In genomic region chr6:101761124-101761601, GRCh38 we compare ENCODE assay signal across 14 cellular contexts.
DNase-seq lines count a peak whose midpoint lies in the region; ATAC-seq, FAIRE-seq and TF ChIP-seq lines count a peak whose summit lies in the region.
"Had no signal": no experiment of that assay in that cellular context is flagged by ENCODE, and none has a peak within 500 bp of the region (broad histone marks: within the 10 kb centered on the region; RNA-seq: fewer than 3 reads in every experiment).

No MANE protein-coding gene starts in this region.

- H3K4me1 Mint-ChIP-seq in astrocyte (ENCODE audit: low read depth, unreplicated experiment) (no peaks in the 10 kb centered on the region), progenitor cell of endocrine pancreas (ENCODE audit: low read depth) (peaks cover 25% of the 10 kb centered on the region)

- no peaks in the 10 kb centered on the region for H3K9me3 ChIP-seq in astrocyte (ENCODE audit: insufficient read depth, low read depth, low read length)
- no peaks in the 10 kb centered on the region for H3K9me3 ChIP-seq in liver (ENCODE audit: control insufficient read depth in 4 of 4, low read length in 3 of 4)
- H3K9me3 ChIP-seq: stomach had no signal

- no peak overlapping the region for H3K27ac ChIP-seq in astrocyte (ENCODE audit: low read depth, low read length)
- H3K27ac ChIP-seq in liver (ENCODE audit: low read depth in 1 of 2, low read length in 2 of 2), result peak overlapping the region; percentile 56 to 67
- H3K27ac ChIP-seq: stomach had no signal

- no peak overlapping the region for H3K4me2 ChIP-seq in astrocyte (ENCODE audit: low read length)

- no peak overlapping the region for H3K4me3 Mint-ChIP-seq in astrocyte (ENCODE audit: unreplicated experiment)
- H3K4me3 Mint-ChIP-seq in progenitor cell of endocrine pancreas (ENCODE audit: low read depth), result no peak overlapping the region

- H3K4me1 ChIP-seq in astrocyte (ENCODE audit: insufficient read depth, low read length), result no peaks in the 10 kb centered on the region
- H3K4me1 ChIP-seq in liver (ENCODE audit: control insufficient read depth in 4 of 4, insufficient read depth in 4 of 4, low read length in 3 of 4), result peaks cover 0 to 19% (median 6%) of the 10 kb centered on the region in 4 donors
- H3K4me1 ChIP-seq: stomach had no signal

- no peak overlapping the region for H2AFZ ChIP-seq in astrocyte (ENCODE audit: low read depth, low read length)

- DNase-seq in BJ (ENCODE audit: low read depth) (peak; percentile 98), M059J (ENCODE audit: low read depth) (peak; percentile 62), astrocyte (ENCODE audit: low read depth) (peak; percentile 66), activated gamma-delta T cell (lab: John Stamatoyannopoulos, UW) (no peak), kidney glomerular epithelial cell (lab: John Stamatoyannopoulos, UW) (no peak), progenitor cell of endocrine pancreas (ENCODE audit: low spot score, unreplicated experiment) (no peak)
- DNase-seq: effector CD8-positive, alpha-beta T cell; NCI-H2107; nucleus accumbens; SHP77; stimulated activated CD4-positive, alpha-beta T cell treated with anti-CD3 and anti-CD28 coated beads, Interleukin-2, amount 100 ng/mL, for 48 hours; stomach had no signal

- no peaks in the 10 kb centered on the region for H3K79me2 ChIP-seq in astrocyte (ENCODE audit: insufficient read depth, low read length)

- FAIRE-seq in astrocyte (lab: Jason Lieb, UNC), result no peak

- CTCF ChIA-PET in BJ (lab: Yijun Ruan, JAX), result no interaction called here

- no peaks in the 10 kb centered on the region for H3K9me3 Mint-ChIP-seq in astrocyte (ENCODE audit: unreplicated experiment)
- H3K9me3 Mint-ChIP-seq in progenitor cell of endocrine pancreas (ENCODE audit: low read depth), result no peaks in the 10 kb centered on the region

- POLR2A ChIA-PET in BJ (lab: Charles Lee), result no interaction called here

- H4K20me1 ChIP-seq in astrocyte (ENCODE audit: insufficient read depth, low read length), result no peaks in the 10 kb centered on the region

- H3K27me3 Mint-ChIP-seq in astrocyte (ENCODE audit: low read depth, unreplicated experiment) (no peaks in the 10 kb centered on the region), progenitor cell of endocrine pancreas (peaks cover 8% of the 10 kb centered on the region)

- H3K36me3 ChIP-seq in BJ (ENCODE audit: control insufficient read depth, insufficient read depth, low read length), result no peaks in the 10 kb centered on the region
- no peaks in the 10 kb centered on the region for H3K36me3 ChIP-seq in astrocyte (ENCODE audit: insufficient read depth, low read length)
- no peaks in the 10 kb centered on the region for H3K36me3 ChIP-seq in liver (ENCODE audit: control insufficient read depth in 4 of 4, insufficient read depth in 3 of 4, low read depth in 1 of 4, low read length in 3 of 4)
- H3K36me3 ChIP-seq: stomach had no signal

- H3K27me3 ChIP-seq in BJ (ENCODE audit: control insufficient read depth, insufficient read depth, low read length) (no peaks in the 10 kb centered on the region), astrocyte (ENCODE audit: insufficient read depth, low read length) (no peaks in the 10 kb centered on the region), liver (ENCODE audit: control insufficient read depth in 4 of 4, insufficient read depth in 4 of 4, low read length in 3 of 4) (no peaks in the 10 kb centered on the region)
- H3K27me3 ChIP-seq: stomach had no signal

- H3K36me3 Mint-ChIP-seq in astrocyte (ENCODE audit: low read depth, unreplicated experiment), result no peaks in the 10 kb centered on the region
- H3K36me3 Mint-ChIP-seq in progenitor cell of endocrine pancreas (ENCODE audit: insufficient read depth), result no peaks in the 10 kb centered on the region

- H3K9ac ChIP-seq in astrocyte (ENCODE audit: low read length), result no peak overlapping the region
- no peak overlapping the region for H3K9ac ChIP-seq in liver (ENCODE audit: low read depth in 1 of 2, low read length in 2 of 2)

- TF ChIP-seq RAD21 in liver (IDR thresholded peaks at IDR 0.05), result peak; percentile 44 to 57

- H3K27ac Mint-ChIP-seq in astrocyte (ENCODE audit: unreplicated experiment) (no peak overlapping the region), progenitor cell of endocrine pancreas (no peak overlapping the region)

- no peak for ATAC-seq in HG03135 (IDR thresholded peaks at IDR 0.05; ENCODE audit: unreplicated experiment)

- H3K4me3 ChIP-seq in BJ (ENCODE audit: low read depth, low read length), result no peak overlapping the region
- H3K4me3 ChIP-seq in astrocyte (ENCODE audit: insufficient read depth, low read depth, low read length), result no peak overlapping the region
- H3K4me3 ChIP-seq in liver (ENCODE audit: low read depth in 1 of 3, low read length in 3 of 3), result no peak overlapping the region
- H3K4me3 ChIP-seq: stomach had no signal

- TF ChIP-seq CTCF in BJ (IDR thresholded peaks at IDR 0.05; ENCODE audit: insufficient read depth, low read depth, low read length), result no peak
- TF ChIP-seq CTCF in astrocyte (IDR thresholded peaks at IDR 0.05; ENCODE audit: insufficient read depth, low read depth, low read length), result no peak
- no peak for TF ChIP-seq CTCF in liver (IDR thresholded peaks at IDR 0.05; ENCODE audit: low read depth, low read length, missing input control)
- TF ChIP-seq CTCF in progenitor cell of endocrine pancreas (IDR thresholded peaks at IDR 0.05; ENCODE audit: unreplicated experiment), result no peak

TF ChIP-seq in liver, 16 proteins besides CTCF, POLR2A, EP300 and RAD21:
- peak; percentile 75 for TF ChIP-seq YY1 (IDR thresholded peaks at IDR 0.05)
- no peak for TF ChIP-seq TAF1 (conservative IDR thresholded peaks at IDR 0.05)
- peak; percentile 59 for TF ChIP-seq FOXA2 (IDR thresholded peaks at IDR 0.05)
- peak; percentile 20 for TF ChIP-seq FOXA1 (IDR thresholded peaks at IDR 0.05)
- peak in 1 of 2 donors; percentile 68 for TF ChIP-seq JUND (IDR thresholded peaks at IDR 0.05)
- TF ChIP-seq, protein P1, sequence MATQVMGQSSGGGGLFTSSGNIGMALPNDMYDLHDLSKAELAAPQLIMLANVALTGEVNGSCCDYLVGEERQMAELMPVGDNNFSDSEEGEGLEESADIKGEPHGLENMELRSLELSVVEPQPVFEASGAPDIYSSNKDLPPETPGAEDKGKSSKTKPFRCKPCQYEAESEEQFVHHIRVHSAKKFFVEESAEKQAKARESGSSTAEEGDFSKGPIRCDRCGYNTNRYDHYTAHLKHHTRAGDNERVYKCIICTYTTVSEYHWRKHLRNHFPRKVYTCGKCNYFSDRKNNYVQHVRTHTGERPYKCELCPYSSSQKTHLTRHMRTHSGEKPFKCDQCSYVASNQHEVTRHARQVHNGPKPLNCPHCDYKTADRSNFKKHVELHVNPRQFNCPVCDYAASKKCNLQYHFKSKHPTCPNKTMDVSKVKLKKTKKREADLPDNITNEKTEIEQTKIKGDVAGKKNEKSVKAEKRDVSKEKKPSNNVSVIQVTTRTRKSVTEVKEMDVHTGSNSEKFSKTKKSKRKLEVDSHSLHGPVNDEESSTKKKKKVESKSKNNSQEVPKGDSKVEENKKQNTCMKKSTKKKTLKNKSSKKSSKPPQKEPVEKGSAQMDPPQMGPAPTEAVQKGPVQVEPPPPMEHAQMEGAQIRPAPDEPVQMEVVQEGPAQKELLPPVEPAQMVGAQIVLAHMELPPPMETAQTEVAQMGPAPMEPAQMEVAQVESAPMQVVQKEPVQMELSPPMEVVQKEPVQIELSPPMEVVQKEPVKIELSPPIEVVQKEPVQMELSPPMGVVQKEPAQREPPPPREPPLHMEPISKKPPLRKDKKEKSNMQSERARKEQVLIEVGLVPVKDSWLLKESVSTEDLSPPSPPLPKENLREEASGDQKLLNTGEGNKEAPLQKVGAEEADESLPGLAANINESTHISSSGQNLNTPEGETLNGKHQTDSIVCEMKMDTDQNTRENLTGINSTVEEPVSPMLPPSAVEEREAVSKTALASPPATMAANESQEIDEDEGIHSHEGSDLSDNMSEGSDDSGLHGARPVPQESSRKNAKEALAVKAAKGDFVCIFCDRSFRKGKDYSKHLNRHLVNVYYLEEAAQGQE (IDR thresholded peaks at IDR 0.05), result peak; percentile 59
- TF ChIP-seq, protein P2, sequence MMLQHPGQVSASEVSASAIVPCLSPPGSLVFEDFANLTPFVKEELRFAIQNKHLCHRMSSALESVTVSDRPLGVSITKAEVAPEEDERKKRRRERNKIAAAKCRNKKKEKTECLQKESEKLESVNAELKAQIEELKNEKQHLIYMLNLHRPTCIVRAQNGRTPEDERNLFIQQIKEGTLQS (IDR thresholded peaks at IDR 0.05), result peak; percentile 21
- TF ChIP-seq, protein P3, sequence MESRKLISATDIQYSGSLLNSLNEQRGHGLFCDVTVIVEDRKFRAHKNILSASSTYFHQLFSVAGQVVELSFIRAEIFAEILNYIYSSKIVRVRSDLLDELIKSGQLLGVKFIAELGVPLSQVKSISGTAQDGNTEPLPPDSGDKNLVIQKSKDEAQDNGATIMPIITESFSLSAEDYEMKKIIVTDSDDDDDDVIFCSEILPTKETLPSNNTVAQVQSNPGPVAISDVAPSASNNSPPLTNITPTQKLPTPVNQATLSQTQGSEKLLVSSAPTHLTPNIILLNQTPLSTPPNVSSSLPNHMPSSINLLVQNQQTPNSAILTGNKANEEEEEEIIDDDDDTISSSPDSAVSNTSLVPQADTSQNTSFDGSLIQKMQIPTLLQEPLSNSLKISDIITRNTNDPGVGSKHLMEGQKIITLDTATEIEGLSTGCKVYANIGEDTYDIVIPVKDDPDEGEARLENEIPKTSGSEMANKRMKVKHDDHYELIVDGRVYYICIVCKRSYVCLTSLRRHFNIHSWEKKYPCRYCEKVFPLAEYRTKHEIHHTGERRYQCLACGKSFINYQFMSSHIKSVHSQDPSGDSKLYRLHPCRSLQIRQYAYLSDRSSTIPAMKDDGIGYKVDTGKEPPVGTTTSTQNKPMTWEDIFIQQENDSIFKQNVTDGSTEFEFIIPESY (IDR thresholded peaks at IDR 0.05), result peak; percentile 90
- TF ChIP-seq, protein P4, sequence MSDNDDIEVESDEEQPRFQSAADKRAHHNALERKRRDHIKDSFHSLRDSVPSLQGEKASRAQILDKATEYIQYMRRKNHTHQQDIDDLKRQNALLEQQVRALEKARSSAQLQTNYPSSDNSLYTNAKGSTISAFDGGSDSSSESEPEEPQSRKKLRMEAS (IDR thresholded peaks at IDR 0.05), result peak; percentile 93
- TF ChIP-seq HNF4G (IDR thresholded peaks at IDR 0.05), result no peak
- peak in 1 of 2 donors; percentile 72 for TF ChIP-seq EGR1 (IDR thresholded peaks at IDR 0.05; ENCODE audit: low read depth in 2 of 2)
- TF ChIP-seq NR2F2 (IDR thresholded peaks at IDR 0.05), result no peak
- TF ChIP-seq RXRA (IDR thresholded peaks at IDR 0.05), result peak; percentile 29 to 76
- TF ChIP-seq GABPA (IDR thresholded peaks at IDR 0.05 in 1 of 2, conservative IDR thresholded peaks at IDR 0.05 in 1 of 2), result no peak
- peak; percentile 34 to 75 for TF ChIP-seq HNF4A (conservative IDR thresholded peaks at IDR 0.05)
- peak; percentile 60 for TF ChIP-seq SP1 (IDR thresholded peaks at IDR 0.05)

Comparison
In these comparisons a context has a peak if more than half of its experiments do, and no peak if none do; other contexts are left out.
1. DNase-seq: peak in BJ (single experiment), M059J (single experiment) and astrocyte (single experiment); none in activated gamma-delta T cell (single experiment), kidney glomerular epithelial cell (single experiment) and progenitor cell of endocrine pancreas (single experiment).